13 cellular contexts compared by ENCODE assay signal in genomic region chr1:6495041-6495441, GRCh38. TPM values are rescaled to one million over a fixed set of nuclear protein-coding genes. Genes with fewer than 3 reads are reported as not detected.
A peak's percentile ranks its signal among the peaks of the same experiment; 100 is the strongest.
DNase-seq lines count a peak whose midpoint lies in the region; ATAC-seq and TF ChIP-seq lines count a peak whose summit lies in the region.
"Had no signal": no experiment of that assay in that cellular context is flagged by ENCODE, and none has a peak within 500 bp of the region (broad histone marks: within the 10 kb centered on the region; RNA-seq: fewer than 3 reads in every experiment).

No MANE protein-coding gene starts in this region.

- H3K4me3 ChIP-seq in sigmoid colon = no peak overlapping the region
- H3K4me3 ChIP-seq: A549 had no signal

- DNase-seq in NCI-H1105 (lab: John Stamatoyannopoulos, UW) = peak; percentile 11
- no peak for DNase-seq in NCI-H1105 treated with DMSO at 0.1 percent for 48 hours (lab: John Stamatoyannopoulos, UW)
- DNase-seq in DMS 273 treated with DMSO at 0.1 percent for 48 hours (lab: John Stamatoyannopoulos, UW) = peak; percentile 73
- DNase-seq in RWPE1 (ENCODE audit: low spot score) = no peak
- peak in 41 of 42 donors; percentile 37 to 91 (median 67) for DNase-seq in head of caudate nucleus
- DNase-seq in AG08396 (ENCODE audit: low spot score) = no peak
- DNase-seq in stimulated activated naive B cell treated with anti-CD40 and anti-IgM and Interleukin-4, amounts not matched to agents 10 μg/mL and 1 μg/mL and 100 μg/mL, for 72 hours = no peak
- no peak for DNase-seq in sigmoid colon
- DNase-seq: activated effector memory CD4-positive, alpha-beta T cell treated with Interleukin-2 at 50 U/mL for 16 hours; amniotic stem cell; NCI-H2227 treated with DMSO at 0.1 percent for 48 hours; OCI-M1 had no signal

- TF ChIP-seq CTCF in RWPE1 (conservative IDR thresholded peaks at IDR 0.05; ENCODE audit: low read depth) (no peak), sigmoid colon (IDR thresholded peaks at IDR 0.05) (no peak)

- H3K9me3 ChIP-seq in sigmoid colon = no peaks in the 10 kb centered on the region
- H3K9me3 ChIP-seq: A549 had no signal

- no peak for TF ChIP-seq EP300 in sigmoid colon (IDR thresholded peaks at IDR 0.05)

- POLR2A ChIA-PET in RWPE1 (lab: Yijun Ruan, JAX; ENCODE audit: low non-redundant PET) = no interaction called here

- peaks cover 0 to 33% (median 29%) of the 10 kb centered on the region in 4 donors for H3K4me1 ChIP-seq in sigmoid colon

- peaks cover 0 to 19% (median 9%) of the 10 kb centered on the region in 3 donors for H3K27me3 ChIP-seq in sigmoid colon

- no peak overlapping the region for H3K4me3 Mint-ChIP-seq in stimulated activated naive B cell treated with anti-CD40 and anti-IgM and Interleukin-4, amounts not matched to agents 10 μg/mL and 1 μg/mL and 100 μg/mL, for 72 hours

- H3K36me3 Mint-ChIP-seq in stimulated activated naive B cell treated with anti-CD40 and anti-IgM and Interleukin-4, amounts not matched to agents 10 μg/mL and 1 μg/mL and 100 μg/mL, for 72 hours = no peaks in the 10 kb centered on the region

- no peak for ATAC-seq in stimulated activated naive B cell treated with anti-CD40 and anti-IgM and Interleukin-4, amounts not matched to agents 10 μg/mL and 1 μg/mL and 100 μg/mL, for 72 hours (replicated peaks)
- ATAC-seq: A549 had no signal

- no peak for TF ChIP-seq POLR2A in sigmoid colon (IDR thresholded peaks at IDR 0.05)

- CTCF ChIA-PET in RWPE1 (lab: Yijun Ruan, JAX) = interaction anchor here (0.8 kb wide), 1 partner anchor 60 kb away, joined by 4 read pairs; the partner anchor contains the start of gene NOL9

- no peaks in the 10 kb centered on the region for H3K9me3 Mint-ChIP-seq in stimulated activated naive B cell treated with anti-CD40 and anti-IgM and Interleukin-4, amounts not matched to agents 10 μg/mL and 1 μg/mL and 100 μg/mL, for 72 hours

- intact Hi-C loops in head of caudate nucleus (cut with DNase I) = no loop called here
- intact Hi-C loops in sigmoid colon (cut with DNase I) = no loop called here

- peak overlapping the region; percentile 100 for H3K27ac ChIP-seq in RWPE1
- H3K27ac ChIP-seq in sigmoid colon = no peak overlapping the region
- H3K27ac ChIP-seq: A549 had no signal

- no peaks in the 10 kb centered on the region for H3K36me3 ChIP-seq in sigmoid colon

- peaks cover 13 to 36% of the 10 kb centered on the region in 2 donors for H3K4me1 Mint-ChIP-seq in stimulated activated naive B cell treated with anti-CD40 and anti-IgM and Interleukin-4, amounts not matched to agents 10 μg/mL and 1 μg/mL and 100 μg/mL, for 72 hours

- 33 to 42% methylated on average over 13 of the region's 13 CpGs for WGBS in sigmoid colon, 2 donors

- H3K27ac Mint-ChIP-seq in stimulated activated naive B cell treated with anti-CD40 and anti-IgM and Interleukin-4, amounts not matched to agents 10 μg/mL and 1 μg/mL and 100 μg/mL, for 72 hours = no peak overlapping the region

- peaks cover 37 to 56% of the 10 kb centered on the region in 2 donors for H3K27me3 Mint-ChIP-seq in stimulated activated naive B cell treated with anti-CD40 and anti-IgM and Interleukin-4, amounts not matched to agents 10 μg/mL and 1 μg/mL and 100 μg/mL, for 72 hours

RNA-seq across cellular contexts. Expression of gene PLEKHG5, which starts 3.6 kb away (rescaled TPM):
- total RNA-seq in sigmoid colon = 1 to 10 TPM; 2.5 to 7.5 (median 5.2) TPM
- polyA plus RNA-seq in sigmoid colon = 10 to 100 TPM in 1 of 3 donors, 1 to 10 TPM in 2; 4.2 to 18.8 (median 5.4) TPM

RNA-seq across cellular contexts. Expression of gene TNFRSF25, which starts 29.1 kb away (rescaled TPM):
- 10 to 100 TPM in 1 of 4 donors, 1 to 10 TPM in 3; 2.5 to 11.6 (median 5.5) TPM for total RNA-seq in sigmoid colon
- polyA plus RNA-seq in sigmoid colon = 10 to 100 TPM in 1 of 3 donors, 1 to 10 TPM in 2; 3.5 to 65.9 (median 7.8) TPM

RNA-seq across cellular contexts. Expression of gene NOL9, which starts 59.3 kb away (rescaled TPM):
- total RNA-seq in sigmoid colon = 10 to 100 TPM; 17.3 to 29.6 (median 20.7) TPM
- polyA plus RNA-seq in sigmoid colon = 1 to 10 TPM; 1.2 to 9.1 (median 1.8) TPM

Comparison
In these comparisons a context has a peak if more than half of its experiments do, and no peak if none do; other contexts are left out.
1. DNase-seq: peak in NCI-H1105 (single experiment), DMS 273 treated with DMSO at 0.1 percent for 48 hours (single experiment) and head of caudate nucleus (41 of 42); none in NCI-H1105 treated with DMSO at 0.1 percent for 48 hours (single experiment), RWPE1 (single experiment), AG08396 (single experiment), stimulated activated naive B cell treated with anti-CD40 and anti-IgM and Interleukin-4, amounts not matched to agents 10 μg/mL and 1 μg/mL and 100 μg/mL, for 72 hours (single experiment) and sigmoid colon (single experiment).